In genomic region chr10:93926613-93927012, GRCh38 we compare ENCODE assay signal across 21 cellular contexts. TPM values are rescaled to one million over a fixed set of nuclear protein-coding genes. Genes with fewer than 3 reads are reported as not detected.
A peak's percentile ranks its signal among the peaks of the same experiment; 100 is the strongest.
DNase-seq lines count a peak whose midpoint lies in the region; ATAC-seq and TF ChIP-seq lines count a peak whose summit lies in the region.
"Had no signal": no experiment of that assay in that cellular context is flagged by ENCODE, and none has a peak within 500 bp of the region (broad histone marks: within the 10 kb centered on the region; RNA-seq: fewer than 3 reads in every experiment).

No MANE protein-coding gene starts in this region.

- H3K4me1 ChIP-seq in CD8-positive, alpha-beta T cell (ENCODE audit: insufficient read depth, low read length), result no peaks in the 10 kb centered on the region
- H3K4me1 ChIP-seq in ascending aorta, result no peaks in the 10 kb centered on the region

- no peaks in the 10 kb centered on the region for H3K4me1 Mint-ChIP-seq in CD8-positive, alpha-beta T cell (ENCODE audit: low read depth)
- H3K4me1 Mint-ChIP-seq: B cell, CD14-positive monocyte had no signal

- TF ChIP-seq CTCF in CD8-positive, alpha-beta T cell (IDR thresholded peaks at IDR 0.05), result no peak
- no peak for TF ChIP-seq CTCF in ascending aorta (IDR thresholded peaks at IDR 0.05)

- H3K27ac ChIP-seq in CD8-positive, alpha-beta T cell (ENCODE audit: low read depth, low read length), result no peak overlapping the region
- H3K27ac ChIP-seq in ascending aorta, result no peak overlapping the region

- ATAC-seq in CD8-positive, alpha-beta T cell, result no peak

- DNase-seq in GM03348 (ENCODE audit: low spot score) (peak; percentile 5), MG63 (peak; percentile 7), astrocyte of the hippocampus (ENCODE audit: low read depth, low spot score) (peak; percentile 53), iris pigment epithelial cell (ENCODE audit: low read depth) (peak; percentile 17), NCI-H2227 (lab: John Stamatoyannopoulos, UW; ENCODE audit: unreplicated experiment) (no peak), ascending aorta (ENCODE audit: low spot score in 2 of 2) (no peak)
- DNase-seq in CD8-positive, alpha-beta T cell, result no peak
- DNase-seq: EL, GF-D8, H7, Kasumi-1, NCI-H1694, NCI-H2081, NCI-H2171 treated with DMSO at 0.1 percent for 48 hours, NCI-H446 treated with DMSO at 0.1 percent for 48 hours, NCI-H526 treated with DMSO at 0.1 percent for 48 hours, OCI-M1, Right ventricle myocardium superior, SW 1271 had no signal

- POLR2A ChIA-PET in CD8-positive, alpha-beta T cell (lab: Charles Lee), result no interaction called here

- no peaks in the 10 kb centered on the region for H3K36me3 Mint-ChIP-seq in CD8-positive, alpha-beta T cell

- CTCF ChIA-PET in CD8-positive, alpha-beta T cell (lab: Charles Lee), result no interaction called here

- no peak overlapping the region for H3K27ac Mint-ChIP-seq in CD8-positive, alpha-beta T cell
- H3K27ac Mint-ChIP-seq: B cell, CD14-positive monocyte had no signal

- H3K9me3 ChIP-seq in MG63 (peaks cover 6% of the 10 kb centered on the region; the same call in 1 of the 2 replicates), ascending aorta (no peaks in the 10 kb centered on the region)
- no peaks in the 10 kb centered on the region for H3K9me3 ChIP-seq in CD8-positive, alpha-beta T cell (ENCODE audit: low read length)

- H3K27me3 ChIP-seq in MG63, result no peaks in the 10 kb centered on the region
- H3K27me3 ChIP-seq in CD8-positive, alpha-beta T cell (ENCODE audit: insufficient read depth, low read length), result no peaks in the 10 kb centered on the region
- H3K27me3 ChIP-seq in ascending aorta, result no peaks in the 10 kb centered on the region

- intact Hi-C loops in CD8-positive, alpha-beta T cell (cut with DNase I, micrococcal nuclease), result loop anchor here in 1 of 2 experiments (10.0 kb wide), 1 partner anchor 102 kb away; no protein-coding TSS in a partner anchor
- intact Hi-C loops in ascending aorta (cut with DNase I), result no loop called here

- no peaks in the 10 kb centered on the region; the same call in 1 of the 2 replicates for H3K36me3 ChIP-seq in MG63
- H3K36me3 ChIP-seq in CD8-positive, alpha-beta T cell (ENCODE audit: insufficient read depth, low read length), result no peaks in the 10 kb centered on the region
- no peaks in the 10 kb centered on the region for H3K36me3 ChIP-seq in ascending aorta

- no peaks in the 10 kb centered on the region for H3K27me3 Mint-ChIP-seq in CD8-positive, alpha-beta T cell (ENCODE audit: low read depth)
- H3K27me3 Mint-ChIP-seq: B cell had no signal

- peaks cover 5% of the 10 kb centered on the region for H3K9me3 Mint-ChIP-seq in CD8-positive, alpha-beta T cell

- no peak overlapping the region for H3K4me3 Mint-ChIP-seq in CD8-positive, alpha-beta T cell
- H3K4me3 Mint-ChIP-seq: B cell, CD14-positive monocyte had no signal

- H3K4me3 ChIP-seq in MG63 (no peak overlapping the region), ascending aorta (no peak overlapping the region)
- H3K4me3 ChIP-seq in CD8-positive, alpha-beta T cell (ENCODE audit: low read depth, low read length), result no peak overlapping the region

RNA-seq across cellular contexts. Expression of gene SLC35G1, which starts 32.8 kb away (rescaled TPM):
- total RNA-seq in MG63 (2014; rRNA removed; shearing (Covaris generic); ENCODE audit: low replicate concordance), result 1.6 and 4.6 TPM in 2 replicates
- 1 to 10 TPM in 1 of 2 experiments, under 1 TPM in 1; 0.94 to 1.9 TPM for total RNA-seq in CD8-positive, alpha-beta T cell
- 3.7 TPM for total RNA-seq in ascending aorta

Comparison
In these comparisons a context has a peak if more than half of its experiments do, and no peak if none do; other contexts are left out.
1. DNase-seq: peak in GM03348 (single experiment), MG63 (single experiment), astrocyte of the hippocampus (single experiment) and iris pigment epithelial cell (single experiment); none in NCI-H2227 (single experiment), CD8-positive, alpha-beta T cell (0 of 7) and ascending aorta (0 of 2).